Comparison of ENCODE assay signal across 15 cellular contexts in genomic region chrX:38055170-38055847, GRCh38. TPM values are rescaled to one million over a fixed set of nuclear protein-coding genes. Genes with fewer than 3 reads are reported as not detected.
A peak's percentile ranks its signal among the peaks of the same experiment; 100 is the strongest.
DNase-seq lines count a peak whose midpoint lies in the region; ATAC-seq lines count a peak whose summit lies in the region.
"Had no signal": no experiment of that assay in that cellular context is flagged by ENCODE, and none has a peak within 500 bp of the region (broad histone marks: within the 10 kb centered on the region; RNA-seq: fewer than 3 reads in every experiment).

No MANE protein-coding gene starts in this region.

- DNase-seq in RPMI7951 (ENCODE audit: low read depth) (peak; percentile 86), fibroblast of gingiva (ENCODE audit: low read depth) (peak; percentile 53), renal cortical epithelial cell (ENCODE audit: low read depth) (peak; percentile 83), activated gamma-delta T cell treated with Interleukin-2 at 50 U/mL for 16 hours (no peak)
- no peak for DNase-seq in effector CD8-positive, alpha-beta T cell (lab: John Stamatoyannopoulos, UW)
- DNase-seq in activated CD4-positive, alpha-beta T cell treated with anti-CD3 and anti-CD28 coated beads for 1 hour, result no peak
- DNase-seq: caudate nucleus; COR-L47; hippocampal formation; Kasumi-1; NCI-H524 treated with DMSO at 0.1 percent for 48 hours; stimulated activated CD4-positive, alpha-beta T cell treated with anti-CD3 and anti-CD28 coated beads, Interleukin-1b, Interleukin-23, amount 100 ng/mL, for 48 hours; T-helper 2 cell had no signal

- ATAC-seq in GM18868 (IDR thresholded peaks at IDR 0.05; ENCODE audit: unreplicated experiment) (peak; percentile 82), HG02852 (IDR thresholded peaks at IDR 0.05; ENCODE audit: unreplicated experiment) (no peak)

RNA-seq across cellular contexts. Expression of gene SYTL5, which starts 49.0 kb away (rescaled TPM):
- 4.2 and 4.3 TPM in 2 replicates for total RNA-seq in RPMI7951 (2014; rRNA removed; shearing (Covaris generic))
- total RNA-seq in renal cortical epithelial cell, result under 0.01 and 2.4 TPM in 2 replicates

Comparison
In these comparisons a context has a peak if more than half of its experiments do, and no peak if none do; other contexts are left out.
1. DNase-seq: peak in RPMI7951 (single experiment), fibroblast of gingiva (single experiment) and renal cortical epithelial cell (single experiment); none in activated gamma-delta T cell treated with Interleukin-2 at 50 U/mL for 16 hours (single experiment), effector CD8-positive, alpha-beta T cell (single experiment) and activated CD4-positive, alpha-beta T cell treated with anti-CD3 and anti-CD28 coated beads for 1 hour (single experiment).